8 cellular contexts compared by ENCODE assay signal in the genomic region with DNA sequence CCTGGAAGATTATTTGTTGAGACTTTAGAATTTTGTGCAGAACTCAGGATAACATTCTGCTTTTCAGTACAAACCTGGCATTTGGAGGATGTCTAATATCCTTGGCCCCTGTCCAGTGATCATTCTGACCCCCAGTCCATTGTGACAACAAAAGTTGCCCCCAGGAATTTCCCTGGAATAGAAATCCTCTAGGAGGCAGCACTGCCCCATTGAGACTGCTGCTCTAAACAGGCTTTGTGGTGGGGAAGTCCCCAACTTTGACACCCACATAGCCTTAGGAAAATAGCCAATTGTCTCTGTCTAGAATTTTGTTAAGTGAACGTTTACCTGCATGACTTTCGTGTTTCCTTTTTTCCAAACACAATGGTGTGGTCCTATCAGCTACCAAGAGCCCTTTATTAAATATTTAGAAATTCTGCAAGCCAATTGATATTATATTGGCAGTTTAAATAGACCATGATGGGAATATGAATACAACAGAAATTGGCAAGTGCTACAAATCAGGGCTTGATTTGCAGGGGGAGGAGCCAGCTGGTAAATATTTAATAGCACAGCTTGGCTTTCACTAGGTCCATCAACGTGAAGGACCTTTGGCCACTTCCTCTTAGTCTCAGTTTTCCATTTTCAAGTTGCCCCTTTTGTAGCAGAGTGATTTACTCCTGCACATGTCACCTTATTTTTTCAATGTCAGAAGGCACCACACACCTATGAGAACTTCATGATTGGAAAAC.
DNase-seq lines count a peak whose midpoint lies in the region; ATAC-seq, FAIRE-seq and TF ChIP-seq lines count a peak whose summit lies in the region.

No MANE protein-coding gene starts in this region.

- intact Hi-C loops in Caco-2 (cut with micrococcal nuclease; ENCODE audit: unreplicated experiment) (loop anchor here (1.0 to 5.0 kb wide), 4 partner anchors 13 to 1039 kb away; no protein-coding TSS in a partner anchor), psoas muscle (cut with DNase I) (loop anchor here in 1 of 2 donors (5.0 to 10.0 kb wide), 2 partner anchors 449 to 1041 kb away; no protein-coding TSS in a partner anchor)

- TF ChIP-seq CTCF in Caco-2 (IDR thresholded peaks at IDR 0.05; ENCODE audit: insufficient read depth in 1 of 2, low read depth in 1 of 2, low read length in 1 of 2, severe bottlenecking in 1 of 2, unreplicated experiment in 1 of 2) (peak; percentile 68 to 71), NB4 (IDR thresholded peaks at IDR 0.05; ENCODE audit: low read depth, low read length) (peak; percentile 47), psoas muscle (IDR thresholded peaks at IDR 0.05) (peak; percentile 43)

- ATAC-seq in GM21390 (IDR thresholded peaks at IDR 0.05; ENCODE audit: unreplicated experiment) (peak; percentile 77), psoas muscle (no peak)

- 33 to 43% (median 35%) methylated on average over 3 of the region's 3 CpGs for WGBS in psoas muscle, 3 donors

- no peaks in the 10 kb centered on the region for H3K27me3 Mint-ChIP-seq in Caco-2 (ENCODE audit: insufficient read depth, unreplicated experiment)

- H3K9me3 Mint-ChIP-seq in Caco-2 (ENCODE audit: unreplicated experiment): peaks cover 10% of the 10 kb centered on the region

- H3K27me3 ChIP-seq in Caco-2 (replicated peaks; ENCODE audit: control insufficient read depth, insufficient read depth, low read length) (no peaks in the 10 kb centered on the region), psoas muscle (ENCODE audit: insufficient read depth in 3 of 3, low read length in 2 of 3) (peaks cover 0 to 2% (median 0%) of the 10 kb centered on the region in 3 donors)

- no TSS peak for BruUV-seq in Caco-2 (replicated peaks; lab: Mats Ljungman, UMichigan)

- no peak for FAIRE-seq in GM12891 (lab: Jason Lieb, UNC)

- 0 out of 2 replicates have a peak, but pooled peaks cover 1% of the 10 kb centered on the region for H3K36me3 ChIP-seq in Caco-2 (ENCODE audit: control insufficient read depth, insufficient read depth, low read length)
- H3K36me3 ChIP-seq in psoas muscle (ENCODE audit: insufficient read depth in 1 of 2, low read depth in 1 of 2): no peaks in the 10 kb centered on the region

- POLR2A ChIA-PET in Caco-2 (lab: Charles Lee): no interaction called here

- no peak overlapping the region for H3K4me3 ChIP-seq in Caco-2 (ENCODE audit: low read depth, low read length)
- no peak overlapping the region for H3K4me3 ChIP-seq in NB4 (ENCODE audit: low read depth, low read length)
- no peak overlapping the region for H3K4me3 ChIP-seq in psoas muscle

- CTCF ChIA-PET in Caco-2 (lab: Charles Lee): interaction anchor here (0.6 kb wide), 1 partner anchor 15 kb away, joined by 3 read pairs; no protein-coding TSS in a partner anchor

- H3K36me3 Mint-ChIP-seq in Caco-2 (ENCODE audit: insufficient read depth, unreplicated experiment): peaks cover 12% of the 10 kb centered on the region

- no peak overlapping the region for H3K4me3 Mint-ChIP-seq in Caco-2 (ENCODE audit: unreplicated experiment)

- H3K4me1 Mint-ChIP-seq in Caco-2 (ENCODE audit: low read depth, unreplicated experiment): peaks cover 15% of the 10 kb centered on the region

- peak overlapping the region; percentile 25 for H3K27ac Mint-ChIP-seq in Caco-2 (ENCODE audit: unreplicated experiment)

- H3K9me3 ChIP-seq in Caco-2 (no peaks in the 10 kb centered on the region; the same call in none of the 2 replicates), psoas muscle (no peaks in the 10 kb centered on the region)

- no peak for TF ChIP-seq POLR2A in NB4 (IDR thresholded peaks at IDR 0.05; ENCODE audit: extremely low read depth, insufficient read length)
- no peak for TF ChIP-seq POLR2A in erythroblast (IDR thresholded peaks at IDR 0.05; ENCODE audit: low read length)
- TF ChIP-seq POLR2A in GM12891 (IDR thresholded peaks at IDR 0.05; ENCODE audit: low read depth, low read length): no peak

- peak; percentile 67 to 69 for DNase-seq in Caco-2
- peak; percentile 43 for DNase-seq in NB4 (ENCODE audit: low read depth)
- DNase-seq in erythroblast (lab: John Stamatoyannopoulos, UW): peak; percentile 13 to 19
- DNase-seq in psoas muscle: no peak
- DNase-seq in SK-N-DZ (ENCODE audit: low spot score): no peak
- DNase-seq in GM12891 (ENCODE audit: insufficient read length, low spot score): no peak
- no peak for DNase-seq in SHP77 treated with DMSO at 0.1 percent for 48 hours (lab: John Stamatoyannopoulos, UW)

- H3K4me1 ChIP-seq in Caco-2 (peaks cover 24% of the 10 kb centered on the region), psoas muscle (no peaks in the 10 kb centered on the region)

- H3K27ac ChIP-seq in psoas muscle: no peak overlapping the region

TF ChIP-seq in GM12891, 5 proteins besides CTCF, POLR2A, EP300 and RAD21:
- TF ChIP-seq POU2F2 (IDR thresholded peaks at IDR 0.05; ENCODE audit: low read depth, low read length) (no peak), SPI1 (IDR thresholded peaks at IDR 0.05; ENCODE audit: low read depth, low read length) (no peak), POLR2AphosphoS5 (IDR thresholded peaks at IDR 0.05; ENCODE audit: low read depth, low read length) (no peak), PAX5 (IDR thresholded peaks at IDR 0.05; ENCODE audit: insufficient read depth, low read length, severe bottlenecking) (no peak), TAF1 (IDR thresholded peaks at IDR 0.05; ENCODE audit: low read depth, low read length) (no peak)

Comparison
In these comparisons a context has a peak if more than half of its experiments do, and no peak if none do; other contexts are left out.
1. DNase-seq: peak in Caco-2 (2 of 2), NB4 (single experiment) and erythroblast (2 of 2); none in psoas muscle (0 of 2), SK-N-DZ (single experiment), GM12891 (single experiment) and SHP77 treated with DMSO at 0.1 percent for 48 hours (single experiment).
2. Peak in every context shown above with its lines, with median percentiles within 50 percentile points of each other: CTCF ChIP-seq.